In the genomic region with DNA sequence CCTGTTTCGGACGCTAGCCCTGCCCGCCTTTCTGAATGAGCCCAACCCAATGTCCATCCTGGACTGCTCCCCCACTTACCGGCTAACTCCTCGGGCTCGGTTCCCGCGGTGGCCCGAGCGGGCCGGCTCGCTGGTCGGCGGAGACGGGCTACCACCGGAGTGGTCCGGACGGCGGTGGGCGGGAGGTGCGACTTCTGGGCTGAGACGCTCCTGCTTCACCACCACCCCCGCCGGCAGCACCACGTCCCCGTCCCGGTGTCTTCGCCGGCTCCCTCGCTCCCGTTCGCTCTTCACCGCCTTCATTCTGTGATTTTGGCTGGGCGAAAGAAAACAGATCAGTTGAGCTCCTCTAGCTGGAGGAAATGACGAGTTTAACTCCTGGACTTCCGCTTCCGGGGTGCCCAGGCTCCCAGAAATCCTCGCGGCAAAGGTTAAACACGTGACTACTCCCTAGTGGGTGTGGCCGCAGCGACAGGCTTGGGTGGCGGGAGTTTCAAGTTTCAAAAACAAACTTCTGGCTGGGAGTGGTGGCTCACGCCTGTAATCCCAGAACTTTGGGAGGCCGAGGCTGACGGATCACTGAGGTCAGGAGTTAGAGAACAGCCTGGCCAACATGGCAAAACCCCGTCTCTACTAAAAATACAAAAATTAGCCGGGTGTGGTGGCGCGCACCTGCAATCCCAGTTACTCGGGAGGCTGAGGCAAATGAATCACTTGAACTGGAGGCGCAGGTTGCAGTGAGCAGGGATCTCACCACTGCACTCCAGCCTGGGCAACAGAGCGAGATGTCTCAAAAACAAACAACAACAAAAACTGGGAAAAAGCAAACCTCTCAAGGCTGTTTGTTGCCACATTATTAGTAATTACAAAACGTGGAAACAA, we compare ENCODE assay signal across 8 cellular contexts. TPM values are rescaled to one million over a fixed set of nuclear protein-coding genes. Genes with fewer than 3 reads are reported as not detected.
A peak's percentile ranks its signal among the peaks of the same experiment; 100 is the strongest.
DNase-seq lines count a peak whose midpoint lies in the region; ATAC-seq and TF ChIP-seq lines count a peak whose summit lies in the region.

TSS of gene SNIP1 (minus strand) at position 367 of the 882 bp plus-strand sequence. CDS start at position 303, 64 bp downstream.

- POLR2A ChIA-PET in activated naive CD8-positive, alpha-beta T cell treated with anti-CD3 and anti-CD28 coated beads, Interleukin-2, amount 10 ng/mL, durations not matched to agents 7 days and 5 days (lab: Charles Lee), result interaction anchor here (0.9 to 1.7 kb wide), 5 partner anchors 28 to 136 kb away, joined by 3 to 12 read pairs (median 9); partner anchors contain the start of gene MEAF6

- peaks cover 33% of the 10 kb centered on the region for H3K36me3 Mint-ChIP-seq in activated naive CD8-positive, alpha-beta T cell treated with anti-CD3 and anti-CD28 coated beads, Interleukin-2, amount 10 ng/mL, durations not matched to agents 7 days and 5 days

- no peaks in the 10 kb centered on the region for H3K27me3 Mint-ChIP-seq in activated naive CD8-positive, alpha-beta T cell treated with anti-CD3 and anti-CD28 coated beads, Interleukin-2, amount 10 ng/mL, durations not matched to agents 7 days and 5 days

- DNase-seq in GF-D8 (lab: John Stamatoyannopoulos, UW), result peak; percentile 76
- DNase-seq in NCI-H1417 treated with DMSO at 0.1 percent for 48 hours (lab: John Stamatoyannopoulos, UW), result peak; percentile 27
- DNase-seq in SW 1271 (lab: John Stamatoyannopoulos, UW), result peak; percentile 57 to 88
- peak; percentile 86 for DNase-seq in activated naive CD8-positive, alpha-beta T cell treated with anti-CD3 and anti-CD28 coated beads, Interleukin-2, amount 10 ng/mL, durations not matched to agents 7 days and 5 days
- DNase-seq in Right ventricle myocardium inferior (ENCODE audit: missing footprints), result peak; percentile 94
- DNase-seq in ovary, result peak; percentile 89 to 93 (median 89)

- peak within 1 kb of the TSS; percentile 94 for H3K4me3 ChIP-seq in ovary
- peak within 1 kb of the TSS; percentile 89 for H3K4me3 ChIP-seq in thymus (ENCODE audit: low read length)

- H3K36me3 ChIP-seq in ovary (no peaks in the 10 kb centered on the region), thymus (ENCODE audit: control insufficient read depth, insufficient read depth) (no peaks in the 10 kb centered on the region)

- intact Hi-C loops in Right ventricle myocardium inferior (cut with DNase I), result loop anchor here (5.0 to 10.0 kb wide), 3 partner anchors 42 to 79 kb away; partner anchors contain the start of genes GNL2, MEAF6 and ZC3H12A
- intact Hi-C loops in ovary (cut with DNase I), result no loop called here

- TF ChIP-seq EP300 in ovary (IDR thresholded peaks at IDR 0.05), result no peak

- 10 to 13% (median 11%) methylated on average over 52 to 54 of the region's 54 CpGs for WGBS in ovary, 3 donors
- WGBS in thymus, result 14% methylated on average over 54 of the region's 54 CpGs

- peaks cover 1% of the 10 kb centered on the region for H3K9me3 Mint-ChIP-seq in activated naive CD8-positive, alpha-beta T cell treated with anti-CD3 and anti-CD28 coated beads, Interleukin-2, amount 10 ng/mL, durations not matched to agents 7 days and 5 days

- H3K27me3 ChIP-seq in ovary (no peaks in the 10 kb centered on the region), thymus (ENCODE audit: control insufficient read depth, insufficient read depth) (no peaks in the 10 kb centered on the region)

- peak within 1 kb of the TSS; percentile 100 for H3K27ac Mint-ChIP-seq in activated naive CD8-positive, alpha-beta T cell treated with anti-CD3 and anti-CD28 coated beads, Interleukin-2, amount 10 ng/mL, durations not matched to agents 7 days and 5 days

- ATAC-seq in HG02642 (IDR thresholded peaks at IDR 0.05; ENCODE audit: poor library complexity, unreplicated experiment), result peak; percentile 88
- peak; percentile 88 for ATAC-seq in activated naive CD8-positive, alpha-beta T cell treated with anti-CD3 and anti-CD28 coated beads, Interleukin-2, amount 10 ng/mL, durations not matched to agents 7 days and 5 days (ENCODE audit: low read depth)
- ATAC-seq in Right ventricle myocardium inferior, result peak; percentile 93

- peaks cover 8% of the 10 kb centered on the region for H3K4me1 ChIP-seq in ovary (ENCODE audit: insufficient read depth)
- peaks cover 11% of the 10 kb centered on the region for H3K4me1 ChIP-seq in thymus (ENCODE audit: control insufficient read depth, insufficient read depth, low read length)

- H3K9me3 ChIP-seq in ovary (no peaks in the 10 kb centered on the region), thymus (ENCODE audit: control insufficient read depth) (no peaks in the 10 kb centered on the region)

- H3K27ac ChIP-seq in ovary (peak within 1 kb of the TSS in 1 of 2 donors; percentile 52), thymus (ENCODE audit: low read depth) (peak within 1 kb of the TSS; percentile 94)

- H3K4me3 Mint-ChIP-seq in activated naive CD8-positive, alpha-beta T cell treated with anti-CD3 and anti-CD28 coated beads, Interleukin-2, amount 10 ng/mL, durations not matched to agents 7 days and 5 days, result peak within 1 kb of the TSS; percentile 99

- peak; percentile 76 for TF ChIP-seq POLR2A in ovary (IDR thresholded peaks at IDR 0.05)

- peaks cover 29% of the 10 kb centered on the region for H3K4me1 Mint-ChIP-seq in activated naive CD8-positive, alpha-beta T cell treated with anti-CD3 and anti-CD28 coated beads, Interleukin-2, amount 10 ng/mL, durations not matched to agents 7 days and 5 days

- TF ChIP-seq CTCF in ovary (IDR thresholded peaks at IDR 0.05), result peak in 1 of 3 donors; percentile 8

RNA-seq across cellular contexts. Expression of gene SNIP1, which starts in this region (rescaled TPM):
- 10 to 100 TPM; 29.3 to 32.3 TPM for total RNA-seq in activated naive CD8-positive, alpha-beta T cell treated with anti-CD3 and anti-CD28 coated beads, Interleukin-2, amount 10 ng/mL, durations not matched to agents 7 days and 5 days
- total RNA-seq in Right ventricle myocardium inferior (11.8 TPM), ovary (10 to 100 TPM in 5 of 7 donors, 1 to 10 TPM in 2; 8.3 to 21.4 (median 16.5) TPM)
- polyA plus RNA-seq in ovary (10 to 100 TPM in 1 of 2 donors, 1 to 10 TPM in 1; 6.5 to 16.6 TPM), thymus (9.9 TPM)

Comparison
In these comparisons a context has a peak if more than half of its experiments do, and no peak if none do; other contexts are left out.
1. DNase-seq: peak in every context shown above with its lines; median percentile 94 in Right ventricle myocardium inferior; 89 in ovary; 86 in activated naive CD8-positive, alpha-beta T cell treated with anti-CD3 and anti-CD28 coated beads, Interleukin-2, amount 10 ng/mL, durations not matched to agents 7 days and 5 days; 76 in GF-D8; 72 in SW 1271; 27 in NCI-H1417 treated with DMSO at 0.1 percent for 48 hours.